In the genomic region with DNA sequence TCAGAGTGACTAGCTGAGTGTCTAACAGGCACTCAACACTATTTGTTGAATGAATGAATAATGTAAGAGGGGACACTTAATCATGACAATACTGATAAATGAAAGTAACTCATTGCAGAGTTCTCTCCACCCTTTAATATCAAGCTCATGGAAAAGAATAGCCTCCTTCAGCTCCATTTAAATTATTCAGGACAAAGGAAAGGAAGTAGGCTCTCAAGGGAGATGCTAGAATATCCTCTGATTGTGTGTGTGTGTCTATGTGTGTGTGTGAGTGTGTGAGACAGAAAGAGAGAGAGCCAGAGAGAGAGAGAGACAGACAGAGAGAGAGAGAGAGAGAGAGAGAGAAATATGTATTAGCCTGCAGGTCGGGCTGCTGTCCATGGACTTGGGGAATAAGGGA, we compare ENCODE assay signal across 15 cellular contexts.
"Had no signal": no experiment of that assay in that cellular context is flagged by ENCODE, and none has a peak within 500 bp of the region (broad histone marks: within the 10 kb centered on the region; RNA-seq: fewer than 3 reads in every experiment).

No MANE protein-coding gene starts in this region.

- H3K4me1 ChIP-seq: colonic mucosa, lower lobe of right lung, parathyroid adenoma, thyroid gland had no signal

- H3K9ac ChIP-seq: parathyroid adenoma had no signal

- H3K27me3 ChIP-seq: colonic mucosa, thyroid gland had no signal

- H3K36me3 Mint-ChIP-seq: immature natural killer cell, mesothelial cell of epicardium, WTC11 had no signal

- H3K4me1 Mint-ChIP-seq: immature natural killer cell, mesothelial cell of epicardium had no signal

- H3K79me2 ChIP-seq: parathyroid adenoma had no signal

- H3K9me3 Mint-ChIP-seq: activated CD4-positive, alpha-beta T cell treated with anti-CD3 and anti-CD28 coated beads, Interleukin-2, amount 10 ng/mL, durations not matched to agents 24 days and 14 days; activated naive CD8-positive, alpha-beta T cell treated with anti-CD3 and anti-CD28 coated beads, Interleukin-2, amount 50 U/mL, for 24 hours; immature natural killer cell; mesothelial cell of epicardium; WTC11 had no signal

- H3K9me3 ChIP-seq: colonic mucosa, lower lobe of right lung, thyroid gland had no signal

- H3K27ac Mint-ChIP-seq: activated CD4-positive, alpha-beta T cell treated with anti-CD3 and anti-CD28 coated beads, Interleukin-2, amount 10 ng/mL, durations not matched to agents 24 days and 14 days; activated naive CD8-positive, alpha-beta T cell treated with anti-CD3 and anti-CD28 coated beads, Interleukin-2, amount 50 U/mL, for 24 hours; immature natural killer cell; mesothelial cell of epicardium; WTC11 had no signal

- H3K27ac ChIP-seq: colonic mucosa, lower lobe of right lung, parathyroid adenoma, thyroid gland had no signal

- H3K4me3 Mint-ChIP-seq: activated CD4-positive, alpha-beta T cell treated with anti-CD3 and anti-CD28 coated beads, Interleukin-2, amount 10 ng/mL, durations not matched to agents 24 days and 14 days; activated naive CD8-positive, alpha-beta T cell treated with anti-CD3 and anti-CD28 coated beads, Interleukin-2, amount 50 U/mL, for 24 hours; immature natural killer cell; mesothelial cell of epicardium; WTC11 had no signal

- FAIRE-seq: urothelium cell line had no signal

- H3K4me3 ChIP-seq: colonic mucosa, lower lobe of right lung, thyroid gland had no signal

- ATAC-seq: activated naive CD8-positive, alpha-beta T cell treated with anti-CD3 and anti-CD28 coated beads, Interleukin-2, amount 50 U/mL, for 24 hours; left cardiac atrium; lower lobe of right lung; WTC11 had no signal

- H3K36me3 ChIP-seq: colonic mucosa, lower lobe of right lung, thyroid gland had no signal

- H2AFZ ChIP-seq: parathyroid adenoma had no signal

- DNase-seq: activated CD4-positive, alpha-beta T cell treated with anti-CD3 and anti-CD28 coated beads, Interleukin-2, amount 10 ng/mL, durations not matched to agents 24 days and 14 days; activated CD8-positive, alpha-beta memory T cell treated with anti-CD3 and anti-CD28 coated beads for 24 hours; activated naive CD4-positive, alpha-beta T cell treated with Interleukin-2 at 50 U/mL for 16 hours; activated naive CD8-positive, alpha-beta T cell treated with anti-CD3 and anti-CD28 coated beads, Interleukin-2, amount 50 U/mL, for 24 hours; colonic mucosa; effector CD4-positive, alpha-beta T cell; immature natural killer cell; left cardiac atrium; lower lobe of right lung; stimulated activated CD4-positive, alpha-beta T cell treated with anti-CD3 and anti-CD28 coated beads, Interleukin-15, amount 100 ng/mL, for 24 hours; thyroid gland had no signal
